In the genomic region with DNA sequence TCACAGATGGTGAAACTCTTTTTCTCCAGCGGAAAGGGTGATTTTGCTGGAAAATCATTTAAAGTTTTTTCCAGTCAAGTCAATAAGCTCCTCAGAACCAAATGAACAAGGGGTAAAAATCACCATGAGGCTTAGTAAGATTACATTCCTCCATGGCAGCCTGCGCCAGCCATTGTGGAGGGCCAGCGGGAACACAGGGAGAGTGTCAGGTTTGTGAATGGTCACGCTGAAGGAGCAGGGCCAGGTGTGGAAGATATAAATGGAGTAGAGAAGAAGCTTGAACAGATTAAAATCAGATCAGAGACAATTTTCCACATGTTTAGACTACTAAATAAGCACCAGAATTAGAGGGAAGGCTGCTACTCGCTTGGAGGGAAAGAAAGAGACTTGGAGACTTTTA, we compare ENCODE assay signal across 1 cellular context.
TF ChIP-seq lines count a peak whose summit lies in the region.

No MANE protein-coding gene starts in this region.

TF ChIP-seq in IMR-90, 13 proteins besides CTCF, POLR2A, EP300 and RAD21 (continued from another document):
- TF ChIP-seq ELK1 (IDR thresholded peaks at IDR 0.05; ENCODE audit: borderline replicate concordance, low read depth, low read length), result no peak
